Comparison of ENCODE assay signal across 25 cellular contexts in genomic region chr17:60277258-60277657, GRCh38.
"Had no signal": no experiment of that assay in that cellular context is flagged by ENCODE, and none has a peak within 500 bp of the region (broad histone marks: within the 10 kb centered on the region; RNA-seq: fewer than 3 reads in every experiment).

No MANE protein-coding gene starts in this region.

- H3K9ac ChIP-seq: SK-N-SH had no signal

- H3K4me1 ChIP-seq: ascending aorta had no signal

- DNase-seq: activated CD4-positive, alpha-beta memory T cell treated with anti-CD3 and anti-CD28 coated beads for 36 hours; activated CD4-positive, alpha-beta T cell treated with anti-CD3 and anti-CD28 coated beads, Interleukin-2, amount 10 ng/mL, durations not matched to agents 24 days and 14 days; activated CD8-positive, alpha-beta memory T cell treated with anti-CD3 and anti-CD28 coated beads for 24 hours; activated effector memory CD4-positive, alpha-beta T cell treated with anti-CD3 and anti-CD28 coated beads, Interleukin-2, amount 50 U/mL, for 16 hours; activated naive CD4-positive, alpha-beta T cell treated with Interleukin-2 at 50 U/mL for 16 hours; activated naive CD8-positive, alpha-beta T cell treated with anti-CD3 and anti-CD28 coated beads, Interleukin-2, amount 50 U/mL, for 24 hours; activated T-cell treated with anti-CD3 and anti-CD28 coated beads, Interleukin-2, amount 50 U/mL, for 4 hours; amniotic stem cell; body of pancreas; central memory CD4-positive, alpha-beta T cell; MG63; NCI-H1105; NCI-H1436; NCI-H1694 treated with DMSO at 0.1 percent for 48 hours; NCI-H2081; NCI-H446; NCI-H524; SIG-M5; SK-N-SH; T-helper 1 cell had no signal

- H3K27ac Mint-ChIP-seq: activated CD4-positive, alpha-beta memory T cell treated with anti-CD3 and anti-CD28 coated beads for 36 hours; activated CD4-positive, alpha-beta T cell treated with anti-CD3 and anti-CD28 coated beads, Interleukin-2, amount 10 ng/mL, durations not matched to agents 24 days and 14 days; activated naive CD4-positive, alpha-beta T cell treated with anti-CD3 and anti-CD28 coated beads, Interleukin-2, amount 50 U/mL, for 72 hours; activated naive CD8-positive, alpha-beta T cell treated with anti-CD3 and anti-CD28 coated beads, Interleukin-2, amount 50 U/mL, for 24 hours had no signal

- H3K9me3 Mint-ChIP-seq: activated CD4-positive, alpha-beta memory T cell treated with anti-CD3 and anti-CD28 coated beads for 36 hours; activated CD4-positive, alpha-beta T cell treated with anti-CD3 and anti-CD28 coated beads, Interleukin-2, amount 10 ng/mL, durations not matched to agents 24 days and 14 days; activated naive CD4-positive, alpha-beta T cell treated with anti-CD3 and anti-CD28 coated beads, Interleukin-2, amount 50 U/mL, for 72 hours; activated naive CD8-positive, alpha-beta T cell treated with anti-CD3 and anti-CD28 coated beads, Interleukin-2, amount 50 U/mL, for 24 hours; activated T-cell treated with anti-CD3 and anti-CD28 coated beads, Interleukin-2, amount 50 U/mL, for 4 hours had no signal

- H3K9me3 ChIP-seq: ascending aorta, body of pancreas, MG63, SK-N-SH had no signal

- H3K9me2 ChIP-seq: SK-N-SH had no signal

- ATAC-seq: activated CD4-positive, CD25-positive, alpha-beta regulatory T cell treated with anti-CD3 and anti-CD28 coated beads, Interleukin-2, amount 50 U/mL, for 24 hours; activated naive CD4-positive, alpha-beta T cell treated with anti-CD3 and anti-CD28 coated beads, Interleukin-2, amount 50 U/mL, for 72 hours; activated naive CD8-positive, alpha-beta T cell treated with anti-CD3 and anti-CD28 coated beads, Interleukin-2, amount 50 U/mL, for 24 hours; activated T-cell treated with anti-CD3 and anti-CD28 coated beads, Interleukin-2, amount 50 U/mL, for 4 hours; body of pancreas had no signal

- H3K27me3 ChIP-seq: ascending aorta, body of pancreas, MG63 had no signal

- H3K36me3 ChIP-seq: ascending aorta, MG63 had no signal

- H3K4me3 ChIP-seq: ascending aorta, body of pancreas, MG63 had no signal

- H3K27me3 Mint-ChIP-seq: activated CD4-positive, alpha-beta memory T cell treated with anti-CD3 and anti-CD28 coated beads for 36 hours; activated CD4-positive, alpha-beta T cell treated with anti-CD3 and anti-CD28 coated beads, Interleukin-2, amount 10 ng/mL, durations not matched to agents 24 days and 14 days; activated naive CD8-positive, alpha-beta T cell treated with anti-CD3 and anti-CD28 coated beads, Interleukin-2, amount 50 U/mL, for 24 hours had no signal

- H3K4me2 ChIP-seq: SK-N-SH had no signal

- H3K4me3 Mint-ChIP-seq: activated CD4-positive, alpha-beta memory T cell treated with anti-CD3 and anti-CD28 coated beads for 36 hours; activated CD4-positive, alpha-beta T cell treated with anti-CD3 and anti-CD28 coated beads, Interleukin-2, amount 10 ng/mL, durations not matched to agents 24 days and 14 days; activated naive CD8-positive, alpha-beta T cell treated with anti-CD3 and anti-CD28 coated beads, Interleukin-2, amount 50 U/mL, for 24 hours; activated T-cell treated with anti-CD3 and anti-CD28 coated beads, Interleukin-2, amount 50 U/mL, for 4 hours had no signal

- H3K27ac ChIP-seq: ascending aorta, body of pancreas, VCaP had no signal

- FAIRE-seq: bronchial epithelial cell had no signal
